Comparison of ENCODE assay signal across 8 cellular contexts in the genomic region with DNA sequence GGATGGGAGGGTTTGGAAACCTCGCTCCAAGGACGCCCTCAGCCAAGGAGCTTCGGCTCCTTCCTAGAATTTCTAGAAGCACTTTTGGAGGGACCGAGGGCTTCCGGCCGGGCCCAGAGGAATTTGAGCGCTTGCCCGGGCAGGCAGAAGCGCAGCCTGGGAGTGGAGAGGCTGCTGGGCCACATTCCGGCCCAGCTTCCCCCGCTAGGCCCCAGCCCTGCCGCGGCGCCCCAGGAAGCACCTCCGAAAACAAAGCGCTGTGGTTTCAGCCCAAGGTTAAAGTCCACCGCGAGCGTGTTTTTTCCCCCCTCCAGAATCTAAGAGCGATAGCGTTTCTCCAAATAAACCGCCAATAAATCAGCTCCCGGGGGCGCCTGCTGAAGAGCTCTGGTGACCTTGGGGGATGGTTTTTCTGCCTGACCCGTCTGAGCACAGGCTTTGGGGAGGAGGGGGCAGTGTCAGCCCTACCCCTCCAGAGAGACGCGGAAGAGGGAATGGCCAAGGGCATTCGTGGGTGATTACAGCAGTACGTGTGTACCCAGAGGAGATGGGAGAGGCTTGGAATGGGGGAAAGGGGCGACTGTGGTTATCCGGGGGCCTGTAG. TPM values are rescaled to one million over a fixed set of nuclear protein-coding genes. Genes with fewer than 3 reads are reported as not detected.
A peak's percentile ranks its signal among the peaks of the same experiment; 100 is the strongest.
DNase-seq lines count a peak whose midpoint lies in the region; ATAC-seq and TF ChIP-seq lines count a peak whose summit lies in the region.

No MANE protein-coding gene starts in this region.

- in situ Hi-C loops in astrocyte of the spinal cord (cut with HindIII; ENCODE audit: low sequenced_read_pairs): no loop called here

- no peak for ATAC-seq in HG02870 (IDR thresholded peaks at IDR 0.05; ENCODE audit: unreplicated experiment)
- no peak for ATAC-seq in GM19035 (IDR thresholded peaks at IDR 0.05; ENCODE audit: unreplicated experiment)

- no peaks in the 10 kb centered on the region for H3K36me3 ChIP-seq in smooth muscle cell (ENCODE audit: low read depth)

- TF ChIP-seq CTCF in astrocyte of the spinal cord (IDR thresholded peaks at IDR 0.05; ENCODE audit: low read depth, low read length): no peak
- TF ChIP-seq CTCF in smooth muscle cell (IDR thresholded peaks at IDR 0.05; ENCODE audit: borderline replicate concordance, insufficient read depth, poor library complexity, severe bottlenecking): no peak

- 2% methylated on average over 30 of the region's 31 CpGs for WGBS in smooth muscle cell (ENCODE audit: low lambda C conversion rate)

- no peak overlapping the region for H2AFZ ChIP-seq in smooth muscle cell (ENCODE audit: low read depth)

- no peaks in the 10 kb centered on the region for H3K9me3 ChIP-seq in smooth muscle cell (replicated peaks; ENCODE audit: low read depth)

- H4K20me1 ChIP-seq in smooth muscle cell (ENCODE audit: low read depth): peaks cover 6% of the 10 kb centered on the region

- peak; percentile 68 for DNase-seq in CMK (ENCODE audit: low read depth)
- peak; percentile 85 for DNase-seq in HT-29 (ENCODE audit: low spot score)
- DNase-seq in astrocyte of the spinal cord (ENCODE audit: low read depth, low spot score): peak; percentile 87
- DNase-seq in iPS-NIHi7 (ENCODE audit: extremely low spot score): peak; percentile 60
- no peak for DNase-seq in smooth muscle cell (lab: John Stamatoyannopoulos, UW; ENCODE audit: unreplicated experiment)
- DNase-seq in NCI-H1436 (lab: John Stamatoyannopoulos, UW): no peak

- H3K79me2 ChIP-seq in smooth muscle cell (ENCODE audit: low read depth): peaks cover 40% of the 10 kb centered on the region

- H3F3A ChIP-seq in smooth muscle cell (ENCODE audit: low read depth): peaks cover 4% of the 10 kb centered on the region

- H3K27ac ChIP-seq in smooth muscle cell (ENCODE audit: low read depth): peak overlapping the region; percentile 97

- H3K27me3 ChIP-seq in smooth muscle cell (ENCODE audit: low read depth): no peaks in the 10 kb centered on the region

- H3K4me3 ChIP-seq in astrocyte of the spinal cord (ENCODE audit: low read depth, low read length): peak overlapping the region; percentile 92
- H3K4me3 ChIP-seq in smooth muscle cell: peak overlapping the region; percentile 74

- H3K4me1 ChIP-seq in smooth muscle cell (ENCODE audit: low read depth): peaks cover 21% of the 10 kb centered on the region

- H3K4me2 ChIP-seq in smooth muscle cell: peak overlapping the region; percentile 92

- H3K9ac ChIP-seq in smooth muscle cell (ENCODE audit: low read depth): peak overlapping the region; percentile 92

RNA-seq across cellular contexts. Expression of gene TNRC18, which starts 5.7 kb away (rescaled TPM):
- total RNA-seq in HT-29 (2014; rRNA removed; shearing (Covaris generic)): 93.2 and 121 TPM in 2 replicates
- 16.9 and 40.3 TPM in 2 replicates for total RNA-seq in smooth muscle cell
- polyA plus RNA-seq in smooth muscle cell: 6.4 and 11.7 TPM in 2 replicates

Comparison
In these comparisons a context has a peak if more than half of its experiments do, and no peak if none do; other contexts are left out.
1. DNase-seq: peak in CMK (single experiment), HT-29 (single experiment), astrocyte of the spinal cord (single experiment) and iPS-NIHi7 (single experiment); none in smooth muscle cell (single experiment) and NCI-H1436 (single experiment).